In the genomic region with DNA sequence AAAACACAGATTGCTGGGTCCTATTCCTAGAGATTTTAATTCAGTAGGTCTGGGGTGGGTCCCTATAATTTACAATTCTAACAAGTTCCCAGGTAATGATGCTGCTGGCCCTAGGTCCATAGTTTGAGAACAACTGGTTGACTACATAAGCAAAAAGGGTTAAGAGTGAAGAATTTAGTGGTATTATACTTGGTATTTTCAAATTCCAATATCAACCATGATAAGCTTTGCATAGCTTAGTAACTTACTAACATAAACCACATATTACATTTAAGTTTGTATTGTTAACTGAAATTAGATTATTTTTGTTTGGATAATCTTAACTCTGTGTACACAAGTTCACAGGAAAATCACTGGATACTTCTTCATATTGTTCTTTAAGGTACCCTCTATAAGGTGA, we compare ENCODE assay signal across 24 cellular contexts.
DNase-seq lines count a peak whose midpoint lies in the region; ATAC-seq, FAIRE-seq and TF ChIP-seq lines count a peak whose summit lies in the region.
"Had no signal": no experiment of that assay in that cellular context is flagged by ENCODE, and none has a peak within 500 bp of the region (broad histone marks: within the 10 kb centered on the region; RNA-seq: fewer than 3 reads in every experiment).

No MANE protein-coding gene starts in this region.

- no peak overlapping the region for H4K8ac ChIP-seq in IMR-90 (ENCODE audit: low read depth in 2 of 2, low read length in 2 of 2)

- dilution Hi-C loops in IMR-90 (cut with HindIII; ENCODE audit: low sequenced_read_pairs, unreplicated experiment): no loop called here

- H3K36me3 ChIP-seq in IMR-90 (ENCODE audit: control insufficient read depth, insufficient read depth, low read length) (no peaks in the 10 kb centered on the region), gastroesophageal sphincter (no peaks in the 10 kb centered on the region), uterus (no peaks in the 10 kb centered on the region), HepG2 (replicated peaks in 1 of 2; ENCODE audit: control insufficient read depth in 1 of 2, insufficient read depth in 2 of 2, low read length in 2 of 2) (no peaks in the 10 kb centered on the region)
- H3K36me3 ChIP-seq: Peyer's patch, SJCRH30, transverse colon had no signal

- H3K4ac ChIP-seq in IMR-90 (ENCODE audit: low read depth, low read length): no peak overlapping the region

- no peak overlapping the region for H3K14ac ChIP-seq in IMR-90 (replicated peaks; ENCODE audit: low read depth, low read length)

- H2BK5ac ChIP-seq in IMR-90 (ENCODE audit: low read depth, low read length, poor library complexity, severe bottlenecking): no peak overlapping the region

- no peak overlapping the region for H3K56ac ChIP-seq in IMR-90 (ENCODE audit: extremely low read depth, insufficient read depth, low read length)

- H4K20me1 ChIP-seq in IMR-90 (ENCODE audit: insufficient read depth, low read length) (no peaks in the 10 kb centered on the region), HepG2 (ENCODE audit: insufficient read depth, low read length) (no peaks in the 10 kb centered on the region)

- no peaks in the 10 kb centered on the region for H3K79me2 ChIP-seq in HepG2 (ENCODE audit: insufficient read depth, low read length)

- H3K27me3 ChIP-seq in IMR-90 (ENCODE audit: control insufficient read depth, insufficient read depth, low read length) (no peaks in the 10 kb centered on the region; the same call in 1 of the 2 replicates), gastroesophageal sphincter (no peaks in the 10 kb centered on the region), uterus (no peaks in the 10 kb centered on the region), HepG2 (ENCODE audit: control insufficient read depth in 1 of 2, insufficient read depth in 2 of 2, low read length in 2 of 2) (no peaks in the 10 kb centered on the region)
- H3K27me3 ChIP-seq: Peyer's patch, SJCRH30, transverse colon had no signal

- no peak overlapping the region for H2AK5ac ChIP-seq in IMR-90 (ENCODE audit: low read depth, low read length)

- H2AK9ac ChIP-seq in IMR-90 (replicated peaks; ENCODE audit: low read depth, low read length, poor library complexity): no peak overlapping the region

- TF ChIP-seq EP300 in gastroesophageal sphincter (IDR thresholded peaks at IDR 0.05) (no peak), HepG2 (IDR thresholded peaks at IDR 0.05; ENCODE audit: low read depth in 2 of 2, low read length in 2 of 2) (no peak), HepG2 (CRISPR knock-in tag; IDR thresholded peaks at IDR 0.05; ENCODE audit: borderline replicate concordance) (no peak)

- ATAC-seq in IMR-90 (ENCODE audit: low read depth): peak; percentile 72
- no peak for ATAC-seq in gastroesophageal sphincter
- no peak for ATAC-seq in HepG2
- ATAC-seq in HG03354 (IDR thresholded peaks at IDR 0.05; ENCODE audit: poor library complexity, severe bottlenecking, unreplicated experiment): no peak
- ATAC-seq: GM12878; natural killer cell; stimulated activated naive CD8-positive, alpha-beta T cell treated with anti-CD3 and anti-CD28 coated beads, Interleukin-15, amount 100 ng/mL, for 72 hours had no signal

- H3K18ac ChIP-seq in IMR-90 (ENCODE audit: low read depth, low read length): peak overlapping the region; percentile 65; the same call in 1 of the 2 replicates

- no peak overlapping the region for H4K5ac ChIP-seq in IMR-90 (ENCODE audit: low read depth, low read length)

- H3K27ac ChIP-seq in IMR-90 (ENCODE audit: insufficient read depth, low read length) (peak overlapping the region; percentile 65; the same call in 1 of the 2 replicates), gastroesophageal sphincter (peak overlapping the region; percentile 56 to 71 (median 63)), uterus (peak overlapping the region; percentile 30 to 77), HepG2 (ENCODE audit: extremely low read length, insufficient read depth, low read length) (no peak overlapping the region)
- H3K27ac ChIP-seq: Peyer's patch, SJCRH30, transverse colon had no signal

- H3K4me2 ChIP-seq in IMR-90 (ENCODE audit: low read depth, low read length): no peak overlapping the region
- H3K4me2 ChIP-seq in HepG2 (ENCODE audit: low read depth, low read length): no peak overlapping the region

- DNase-seq in IMR-90 (peak; percentile 24), astrocyte of the spinal cord (ENCODE audit: low read depth, low spot score) (peak; percentile 71), uterus (no peak), HepG2 (ENCODE audit: low spot score) (no peak)
- no peak for DNase-seq in activated naive CD4-positive, alpha-beta T cell treated with Interleukin-2 at 50 U/mL for 16 hours
- DNase-seq: activated CD4-positive, alpha-beta T cell treated with anti-CD3 and anti-CD28 coated beads, Interleukin-2, amount 50 U/mL, for 48 hours; activated CD8-positive, alpha-beta memory T cell treated with anti-CD3 and anti-CD28 coated beads, Interleukin-2, amount 50 U/mL, for 48 hours; activated naive CD4-positive, alpha-beta T cell treated with anti-CD3 and anti-CD28 coated beads, Interleukin-2, amount 50 U/mL, for 16 hours; anterior cingulate cortex; kidney; natural killer cell; NCI-H1105 treated with DMSO at 0.1 percent for 48 hours; NCI-H2029; NCI-H2227 treated with DMSO at 0.1 percent for 48 hours; NCI-H69; occipital lobe; SJCRH30; stimulated activated naive CD8-positive, alpha-beta T cell treated with anti-CD3 and anti-CD28 coated beads, Interleukin-15, amount 100 ng/mL, for 72 hours had no signal

- H3K4me1 ChIP-seq in IMR-90 (ENCODE audit: control insufficient read depth, insufficient read depth, low read length): peaks cover 2% of the 10 kb centered on the region; the same call in 1 of the 2 replicates
- H3K4me1 ChIP-seq in gastroesophageal sphincter: peaks cover 7 to 41% (median 7%) of the 10 kb centered on the region in 3 donors
- H3K4me1 ChIP-seq in uterus: no peaks in the 10 kb centered on the region
- H3K4me1 ChIP-seq in HepG2 (ENCODE audit: insufficient read depth, low read length): no peaks in the 10 kb centered on the region
- H3K4me1 ChIP-seq: Peyer's patch, SJCRH30 had no signal

- TF ChIP-seq RAD21 in IMR-90 (IDR thresholded peaks at IDR 0.05; ENCODE audit: low read length) (no peak), HepG2 (CRISPR knock-in tag; IDR thresholded peaks at IDR 0.05) (no peak)

- intact Hi-C loops in IMR-90 (cut with micrococcal nuclease) (loop anchor here (2.0 kb wide), 1 partner anchor 45 kb away; no protein-coding TSS in a partner anchor), uterus (cut with DNase I; ENCODE audit: low total_unique reads) (no loop called here), HepG2 (cut with micrococcal nuclease; ENCODE audit: unreplicated experiment) (no loop called here)

- CTCF ChIA-PET in IMR-90 (lab: Yijun Ruan, JAX) (no interaction called here), HepG2 (lab: Yijun Ruan, JAX; ENCODE audit: low intra/inter-chr PET ratio, low total read pairs) (no interaction called here)

- no peaks in the 10 kb centered on the region for H3K9me1 ChIP-seq in IMR-90 (ENCODE audit: insufficient read depth, low read length)

- no peak for TF ChIP-seq POLR2A in IMR-90 (IDR thresholded peaks at IDR 0.05; ENCODE audit: low read depth, low read length)
- TF ChIP-seq POLR2A in gastroesophageal sphincter (IDR thresholded peaks at IDR 0.05): no peak
- TF ChIP-seq POLR2A in uterus (IDR thresholded peaks at IDR 0.05): no peak
- TF ChIP-seq POLR2A in HepG2 (IDR thresholded peaks at IDR 0.05; ENCODE audit: insufficient read depth in 1 of 2, low read depth in 2 of 2, low read length in 2 of 2): no peak

- in situ Hi-C loops in IMR-90 (cut with MboI; ENCODE audit: low sequenced_read_pairs) (no loop called here), astrocyte of the spinal cord (cut with HindIII; ENCODE audit: low sequenced_read_pairs) (loop anchor here (10.0 kb wide), 1 partner anchor 53 kb away; no protein-coding TSS in a partner anchor), HepG2 (cut with HindIII; ENCODE audit: extremely low pct_ligation_motif_present, low pct_unique_long_range_greater_than_20kb) (no loop called here)

- no peak for FAIRE-seq in HepG2 (lab: Jason Lieb, UNC)
- FAIRE-seq: GM12878, kidney had no signal

- H3K9ac ChIP-seq in IMR-90 (ENCODE audit: low read depth, low read length) (no peak overlapping the region), HepG2 (ENCODE audit: insufficient read depth, low read depth, low read length) (no peak overlapping the region)

- no peak overlapping the region for H2BK20ac ChIP-seq in IMR-90 (ENCODE audit: low read depth, low read length)

- no peak overlapping the region for H3K4me3 ChIP-seq in IMR-90 (ENCODE audit: insufficient read depth, low read depth, low read length)
- H3K4me3 ChIP-seq in astrocyte of the spinal cord (ENCODE audit: low read depth, low read length): no peak overlapping the region
- no peak overlapping the region for H3K4me3 ChIP-seq in gastroesophageal sphincter
- H3K4me3 ChIP-seq in uterus: no peak overlapping the region
- H3K4me3 ChIP-seq in HepG2 (replicated peaks in 1 of 3; ENCODE audit: insufficient read depth in 1 of 3, low read depth in 2 of 3, low read length in 3 of 3): no peak overlapping the region
- H3K4me3 ChIP-seq: GM12878, Peyer's patch, SJCRH30, skin epidermis, transverse colon had no signal

- no peak overlapping the region for H3K23ac ChIP-seq in IMR-90 (ENCODE audit: low read depth, low read length)

- POLR2A ChIA-PET in IMR-90 (lab: Charles Lee; ENCODE audit: unreplicated experiment) (no interaction called here), HepG2 (lab: Yijun Ruan, JAX) (no interaction called here)

- no peak overlapping the region for H2BK120ac ChIP-seq in IMR-90 (ENCODE audit: low read depth, low read length)

- H3K9me3 ChIP-seq in IMR-90 (ENCODE audit: control insufficient read depth, insufficient read depth, low read length) (no peaks in the 10 kb centered on the region), gastroesophageal sphincter (no peaks in the 10 kb centered on the region), uterus (no peaks in the 10 kb centered on the region), HepG2 (ENCODE audit: low read length) (no peaks in the 10 kb centered on the region)
- H3K9me3 ChIP-seq: Peyer's patch, SJCRH30, transverse colon had no signal

- no peaks in the 10 kb centered on the region for H3K79me1 ChIP-seq in IMR-90 (ENCODE audit: low read depth in 1 of 2, low read length in 2 of 2)

- H2AFZ ChIP-seq in IMR-90 (replicated peaks; ENCODE audit: low read length, poor library complexity) (no peak overlapping the region), HepG2 (ENCODE audit: low read length) (no peak overlapping the region)

- H2BK15ac ChIP-seq in IMR-90 (ENCODE audit: low read depth, low read length): no peak overlapping the region

- no TSS peak for BruUV-seq in IMR-90 (replicated peaks; lab: Mats Ljungman, UMichigan)
- no TSS peak for BruUV-seq in HepG2 (replicated peaks; lab: Mats Ljungman, UMichigan)

- no peak for TF ChIP-seq CTCF in IMR-90 (conservative IDR thresholded peaks at IDR 0.05; ENCODE audit: low read depth, low read length)
- TF ChIP-seq CTCF in astrocyte of the spinal cord (IDR thresholded peaks at IDR 0.05; ENCODE audit: low read depth, low read length): no peak
- TF ChIP-seq CTCF in gastroesophageal sphincter (IDR thresholded peaks at IDR 0.05): no peak
- no peak for TF ChIP-seq CTCF in uterus (IDR thresholded peaks at IDR 0.05)
- TF ChIP-seq CTCF in HepG2 (CRISPR knock-in tag; IDR thresholded peaks at IDR 0.05): no peak

- H4K91ac ChIP-seq in IMR-90 (ENCODE audit: insufficient read depth, low read depth, low read length): no peak overlapping the region

TF ChIP-seq in HepG2, 621 proteins besides CTCF, POLR2A, EP300 and RAD21 (continues in another document):
- no peak for TF ChIP-seq ASH2L (IDR thresholded peaks at IDR 0.05; ENCODE audit: insufficient read length, low read depth, low read length)

Comparison
In these comparisons a context has a peak if more than half of its experiments do, and no peak if none do; other contexts are left out.
1. DNase-seq: peak in IMR-90 (single experiment) and astrocyte of the spinal cord (single experiment); none in uterus (0 of 2), HepG2 (single experiment) and activated naive CD4-positive, alpha-beta T cell treated with Interleukin-2 at 50 U/mL for 16 hours (single experiment).